Comparison of ENCODE assay signal across 9 cellular contexts in the genomic region with DNA sequence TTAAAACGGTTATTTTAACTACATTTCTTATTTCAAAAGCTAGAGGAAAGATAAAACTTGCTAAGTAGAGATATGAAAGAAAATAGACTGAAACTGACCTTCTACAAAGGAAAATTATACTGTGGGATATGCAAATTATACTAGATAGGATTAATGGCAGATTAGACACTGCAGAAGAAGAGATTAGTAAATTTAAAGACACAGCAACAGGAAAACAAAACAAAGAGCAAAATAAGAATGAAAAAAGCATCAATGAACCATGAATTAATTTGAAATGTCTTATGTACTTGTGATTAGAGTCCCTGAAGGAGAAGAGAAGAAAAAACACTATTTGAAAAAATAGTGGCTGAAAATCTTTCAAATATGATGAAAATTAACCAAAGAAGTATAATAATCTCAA.
"Had no signal": no experiment of that assay in that cellular context is flagged by ENCODE, and none has a peak within 500 bp of the region (broad histone marks: within the 10 kb centered on the region; RNA-seq: fewer than 3 reads in every experiment).

No MANE protein-coding gene starts in this region.

- H3K9ac ChIP-seq: GM23248 had no signal

- H3K27ac ChIP-seq: GM23248 had no signal

- H3K36me3 ChIP-seq: HAP-1 had no signal

- H3K4me3 ChIP-seq: GM23248, GM23338, HAP-1 had no signal

- H3K4me1 ChIP-seq: HAP-1 had no signal

- ATAC-seq: GM23338, HCT116 had no signal

- H3K4me2 ChIP-seq: GM23338 had no signal

- DNase-seq: GM23248, GOT3, H7, H9, HCEC 1CT, HFFc6 had no signal

- H2AFZ ChIP-seq: GM23248, GM23338 had no signal
